In the genomic region with DNA sequence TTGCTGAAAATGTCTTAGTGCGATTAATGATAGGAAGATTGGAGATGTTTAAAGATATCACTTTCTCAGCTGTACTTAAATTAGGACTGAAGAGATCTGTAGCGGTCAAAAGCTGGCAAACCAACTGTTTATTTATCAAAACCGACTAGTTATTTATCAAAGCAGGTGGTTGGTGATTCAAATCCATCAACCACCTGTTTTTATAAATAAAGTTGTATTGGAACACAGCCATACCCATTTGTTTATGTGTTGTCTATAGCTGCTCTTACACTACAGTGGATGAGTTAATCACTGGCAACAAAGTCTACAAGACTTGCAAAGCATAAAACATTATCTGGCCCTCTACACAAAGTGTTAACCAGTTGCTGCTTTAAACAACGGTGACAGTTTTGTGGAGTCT, we compare ENCODE assay signal across 15 cellular contexts.
"Had no signal": no experiment of that assay in that cellular context is flagged by ENCODE, and none has a peak within 500 bp of the region (broad histone marks: within the 10 kb centered on the region; RNA-seq: fewer than 3 reads in every experiment).

No MANE protein-coding gene starts in this region.

- H3K27me3 ChIP-seq: body of pancreas, esophagus squamous epithelium, right lobe of liver, transverse colon had no signal

- DNase-seq: activated CD4-positive, alpha-beta T cell treated with anti-CD3 and anti-CD28 coated beads, Interleukin-2, amount 50 U/mL, for 48 hours; activated CD4-positive, CD25-positive, alpha-beta regulatory T cell treated with anti-CD3 and anti-CD28 coated beads, Interleukin-2, amount 50 U/mL, for 72 hours; body of pancreas; central memory CD4-positive, alpha-beta T cell; esophagus squamous epithelium; foreskin melanocyte; head of caudate nucleus; psoas muscle; right lobe of liver; stimulated activated naive CD8-positive, alpha-beta T cell treated with anti-CD3 and anti-CD28 coated beads, Interleukin-15, Interleukin-2, amounts not matched to agents 100 U/mL and 50 U/mL, for 24 hours; transverse colon had no signal

- H3K4me1 Mint-ChIP-seq: mesothelial cell of epicardium had no signal

- H3K27ac ChIP-seq: body of pancreas, coronary artery, esophagus squamous epithelium, psoas muscle, right lobe of liver, transverse colon had no signal

- H3K36me3 Mint-ChIP-seq: activated naive CD4-positive, alpha-beta T cell treated with anti-CD3 and anti-CD28 coated beads, Interleukin-2, amount 50 U/mL, for 72 hours had no signal

- ATAC-seq: activated naive CD4-positive, alpha-beta T cell treated with anti-CD3 and anti-CD28 coated beads, Interleukin-2, amount 50 U/mL, for 72 hours; body of pancreas; psoas muscle; right lobe of liver; stimulated activated naive CD8-positive, alpha-beta T cell treated with anti-CD3 and anti-CD28 coated beads, Interleukin-15, Interleukin-2, amounts not matched to agents 100 U/mL and 50 U/mL, for 24 hours had no signal

- H3K36me3 ChIP-seq: esophagus squamous epithelium, right lobe of liver, transverse colon had no signal

- H3K27ac Mint-ChIP-seq: activated naive CD4-positive, alpha-beta T cell treated with anti-CD3 and anti-CD28 coated beads, Interleukin-2, amount 50 U/mL, for 72 hours; activated T-helper 2 cell treated with anti-CD3 and anti-CD28 coated beads, Interferon-gamma antibody, Interleukin-2, Interleukin-4, amounts not matched to agents 10 μg/mL and 5 μg/mL and 100 μg/mL, durations not matched to agents 14 hours and 24 hours and 36 hours; mesothelial cell of epicardium had no signal

- H3K9me3 Mint-ChIP-seq: activated T-helper 2 cell treated with anti-CD3 and anti-CD28 coated beads, Interferon-gamma antibody, Interleukin-2, Interleukin-4, amounts not matched to agents 10 μg/mL and 5 μg/mL and 100 μg/mL, durations not matched to agents 14 hours and 24 hours and 36 hours had no signal

- H3K9me3 ChIP-seq: body of pancreas, psoas muscle, right lobe of liver had no signal

- H3K4me1 ChIP-seq: body of pancreas, esophagus squamous epithelium, right lobe of liver, transverse colon had no signal

- H3K4me3 Mint-ChIP-seq: mesothelial cell of epicardium had no signal

- H3K4me3 ChIP-seq: body of pancreas, coronary artery, esophagus squamous epithelium, psoas muscle, right lobe of liver, transverse colon had no signal
